ENCODE assay signal across 16 cellular contexts in genomic region chr2:20624884-20625485, GRCh38. TPM values are rescaled to one million over a fixed set of nuclear protein-coding genes. Genes with fewer than 3 reads are reported as not detected.
DNase-seq lines count a peak whose midpoint lies in the region; ATAC-seq and TF ChIP-seq lines count a peak whose summit lies in the region.
"Had no signal": no experiment of that assay in that cellular context is flagged by ENCODE, and none has a peak within 500 bp of the region (broad histone marks: within the 10 kb centered on the region; RNA-seq: fewer than 3 reads in every experiment).

No MANE protein-coding gene starts in this region.

- peak overlapping the region; percentile 14 for H4K8ac ChIP-seq in trophoblast cell (ENCODE audit: low read depth, low read length)

- H3K27me3 ChIP-seq in SK-N-SH (ENCODE audit: insufficient read depth) (no peaks in the 10 kb centered on the region), right cardiac atrium (ENCODE audit: control insufficient read depth, insufficient read depth) (no peaks in the 10 kb centered on the region), trophoblast cell (ENCODE audit: insufficient read depth, low read length) (no peaks in the 10 kb centered on the region), vagina (no peaks in the 10 kb centered on the region), MG63 (no peaks in the 10 kb centered on the region)
- H3K27me3 ChIP-seq: neural progenitor cell had no signal

- peak overlapping the region; percentile 48 for H4K91ac ChIP-seq in trophoblast cell (ENCODE audit: low read depth, low read length)

- H3K4me2 ChIP-seq in SK-N-SH = no peak overlapping the region
- H3K4me2 ChIP-seq in trophoblast cell (ENCODE audit: low read length) = no peak overlapping the region
- H3K4me2 ChIP-seq: neural progenitor cell had no signal

- H3K23ac ChIP-seq in trophoblast cell (ENCODE audit: low read length) = no peak overlapping the region

- POLR2A ChIA-PET in SK-N-SH (lab: Yijun Ruan, JAX) = interaction anchor here (1.1 to 3.3 kb wide), 4 partner anchors 38 to 178 kb away, joined by 3 to 15 read pairs (median 4); partner anchors contain the start of gene RHOB

- peak; percentile 65 for DNase-seq in SK-N-SH
- peak in 1 of 3 donors; percentile 48 for DNase-seq in right cardiac atrium
- no peak for DNase-seq in trophoblast cell
- no peak for DNase-seq in vagina (ENCODE audit: extremely low spot score in 2 of 2)
- DNase-seq in MG63 = no peak
- no peak for DNase-seq in SHP77 treated with DMSO at 0.1 percent for 48 hours (lab: John Stamatoyannopoulos, UW)
- no peak for DNase-seq in activated CD4-positive, CD25-positive, alpha-beta regulatory T cell treated with anti-CD3 and anti-CD28 coated beads, Interleukin-2, amount 50 U/mL, for 72 hours
- DNase-seq: activated naive CD8-positive, alpha-beta T cell treated with anti-CD3 and anti-CD28 coated beads, Interleukin-2, amount 50 U/mL, for 24 hours; CD4-positive, alpha-beta T cell; cerebellar nuclear complex; stimulated activated CD4-positive, alpha-beta T cell treated with anti-CD3 and anti-CD28 coated beads, Interleukin-12 subunit alpha, Interleukin-12 subunit beta, amount 100 ng/mL, for 4 hours had no signal

- H2BK120ac ChIP-seq in trophoblast cell (ENCODE audit: insufficient read depth, low read length, poor library complexity) = peak overlapping the region; percentile 37

- TF ChIP-seq CTCF in SK-N-SH (IDR thresholded peaks at IDR 0.05) (no peak), vagina (IDR thresholded peaks at IDR 0.05) (no peak)

- no peak overlapping the region for H2BK5ac ChIP-seq in trophoblast cell (ENCODE audit: low read depth, low read length, poor library complexity)

- H3K4me3 ChIP-seq in SK-N-SH (ENCODE audit: low read depth in 2 of 2, low read length in 1 of 2) (no peak overlapping the region), right cardiac atrium (ENCODE audit: low read length) (no peak overlapping the region), trophoblast cell (ENCODE audit: low read depth, low read length) (no peak overlapping the region), vagina (no peak overlapping the region), MG63 (no peak overlapping the region)
- H3K4me3 ChIP-seq: neural progenitor cell had no signal

- peak overlapping the region; percentile 27 for H2AK5ac ChIP-seq in trophoblast cell (ENCODE audit: low read length)

- intact Hi-C loops in right cardiac atrium (cut with DNase I) (loop anchor here in 1 of 4 donors (10.0 kb wide), 2 partner anchors 50 to 110 kb away; no protein-coding TSS in a partner anchor), vagina (cut with DNase I) (no loop called here)

- H3K9ac ChIP-seq in SK-N-SH = no peak overlapping the region
- no peak overlapping the region for H3K9ac ChIP-seq in trophoblast cell (ENCODE audit: low read length)
- H3K9ac ChIP-seq: neural progenitor cell had no signal

- H3K9me3 ChIP-seq in SK-N-SH (no peaks in the 10 kb centered on the region), right cardiac atrium (ENCODE audit: control insufficient read depth, low read length) (no peaks in the 10 kb centered on the region), trophoblast cell (ENCODE audit: insufficient read depth, low read depth, low read length) (no peaks in the 10 kb centered on the region), vagina (no peaks in the 10 kb centered on the region), MG63 (no peaks in the 10 kb centered on the region)

- no peaks in the 10 kb centered on the region for H4K20me1 ChIP-seq in SK-N-SH (ENCODE audit: insufficient read depth)

- no peaks in the 10 kb centered on the region for H3K79me2 ChIP-seq in SK-N-SH (ENCODE audit: insufficient read depth)
- no peaks in the 10 kb centered on the region for H3K79me2 ChIP-seq in trophoblast cell (ENCODE audit: control insufficient read depth, insufficient read depth, low read length, poor library complexity)

- peak overlapping the region; percentile 16 for H3K18ac ChIP-seq in trophoblast cell (ENCODE audit: low read length)

- CTCF ChIA-PET in SK-N-SH (lab: Yijun Ruan, JAX) = interaction anchor here (0.7 to 4.8 kb wide), 13 partner anchors 10 to 328 kb away, joined by 3 to 33 read pairs (median 5); partner anchors contain the start of genes HS1BP3 and RHOB

- H3K4ac ChIP-seq in trophoblast cell (ENCODE audit: low read depth, low read length) = no peak overlapping the region

- H2AFZ ChIP-seq in SK-N-SH (ENCODE audit: low read depth) = no peak overlapping the region
- peak overlapping the region; percentile 10 for H2AFZ ChIP-seq in trophoblast cell (ENCODE audit: insufficient read depth, low read length, poor library complexity)
- H2AFZ ChIP-seq: neural progenitor cell had no signal

- H3K9me2 ChIP-seq in SK-N-SH = no peaks in the 10 kb centered on the region

- H4K12ac ChIP-seq in trophoblast cell (ENCODE audit: low read depth, low read length) = no peak overlapping the region

- TF ChIP-seq RAD21 in SK-N-SH (IDR thresholded peaks at IDR 0.05; ENCODE audit: low read length) = no peak

- H3F3A ChIP-seq in SK-N-SH (replicated peaks; ENCODE audit: insufficient read depth) = no peaks in the 10 kb centered on the region

- H3K36me3 ChIP-seq in SK-N-SH (replicated peaks in 1 of 2; ENCODE audit: control insufficient read depth in 1 of 2, insufficient read depth in 2 of 2, low read length in 1 of 2) (peaks cover 0 to 35% of the 10 kb centered on the region in 2 experiments), trophoblast cell (ENCODE audit: control insufficient read depth in 1 of 2, insufficient read depth in 2 of 2, low read length in 2 of 2) (peaks cover 16 to 25% of the 10 kb centered on the region in 2 experiments), vagina (peaks cover 0 to 30% of the 10 kb centered on the region in 2 donors), MG63 (no peaks in the 10 kb centered on the region)
- H3K36me3 ChIP-seq: neural progenitor cell had no signal

- TF ChIP-seq POLR2A in vagina (IDR thresholded peaks at IDR 0.05) = no peak

- H3K4me1 ChIP-seq in SK-N-SH (ENCODE audit: control insufficient read depth in 1 of 2, insufficient read depth in 2 of 2, low read depth in 1 of 2, low read length in 1 of 2) (peaks cover 0 to 37% of the 10 kb centered on the region in 2 experiments; a peak in 1 of 4 replicates), right cardiac atrium (ENCODE audit: control insufficient read depth, insufficient read depth, low read length) (peaks cover 17% of the 10 kb centered on the region), trophoblast cell (ENCODE audit: control insufficient read depth in 1 of 2, insufficient read depth in 2 of 2, low read length in 2 of 2) (peaks cover 30 to 33% of the 10 kb centered on the region in 2 experiments), vagina (peaks cover 23% of the 10 kb centered on the region)

- H2BK12ac ChIP-seq in trophoblast cell (ENCODE audit: low read length) = peak overlapping the region; percentile 55

- TF ChIP-seq EP300 in SK-N-SH (IDR thresholded peaks at IDR 0.05; ENCODE audit: borderline replicate concordance in 1 of 2, low read depth in 1 of 2, low read length in 1 of 2) = no peak

- H3K27ac ChIP-seq in SK-N-SH (ENCODE audit: low read depth in 2 of 2, low read length in 1 of 2) (peak overlapping the region in 1 of 2 experiments; percentile 43; a peak in 1 of 4 replicates), right cardiac atrium (ENCODE audit: low read length) (peak overlapping the region; percentile 79), trophoblast cell (ENCODE audit: low read depth, low read length) (no peak overlapping the region), vagina (peak overlapping the region; percentile 52)
- H3K27ac ChIP-seq: 22Rv1, epithelial cell of prostate, neural progenitor cell had no signal

- 92% methylated on average over 11 of the region's 11 CpGs for WGBS in SK-N-SH (ENCODE audit: low lambda C conversion rate)
- WGBS in right cardiac atrium = 80% methylated on average over 11 of the region's 11 CpGs
- no CpG with 5 or more reads among the region's 11 CpGs for WGBS in trophoblast cell (ENCODE audit: extremely low coverage, insufficient coverage, insufficient read length)

- H3K79me1 ChIP-seq in trophoblast cell (ENCODE audit: low read length) = peaks cover 21% of the 10 kb centered on the region

- peak overlapping the region; percentile 49 for H3K14ac ChIP-seq in trophoblast cell (ENCODE audit: low read length)

- ATAC-seq in SK-N-SH treated with all-trans-retinoic acid at 6 μM for 48 hours = no peak
- no peak for ATAC-seq in right cardiac atrium
- ATAC-seq: activated naive CD8-positive, alpha-beta T cell treated with anti-CD3 and anti-CD28 coated beads, Interleukin-2, amount 50 U/mL, for 24 hours had no signal

TF ChIP-seq in SK-N-SH, 30 proteins besides CTCF, POLR2A, EP300 and RAD21 (continues in another document):
- TF ChIP-seq GATA2 (CRISPR knock-in tag; IDR thresholded peaks at IDR 0.05) = no peak
- TF ChIP-seq NRF1 (IDR thresholded peaks at IDR 0.05; ENCODE audit: low read depth, low read length) = no peak
- TF ChIP-seq POLR2AphosphoS5 (IDR thresholded peaks at IDR 0.05; ENCODE audit: low read depth, low read length) = no peak
- TF ChIP-seq JUND (IDR thresholded peaks at IDR 0.05) = no peak

TF ChIP-seq in SK-N-SH treated with all-trans-retinoic acid at 6 μM for 48 hours, 23 proteins besides CTCF, POLR2A, EP300 and RAD21 (continues in another document):
- TF ChIP-seq ZNF565 (CRISPR knock-in tag; conservative IDR thresholded peaks at IDR 0.05; ENCODE audit: low read depth) = no peak
- no peak for TF ChIP-seq ZNF8 (CRISPR knock-in tag; IDR thresholded peaks at IDR 0.05)
- TF ChIP-seq ISL1 (CRISPR knock-in tag; IDR thresholded peaks at IDR 0.05) = no peak
- no peak for TF ChIP-seq ZNF70 (CRISPR knock-in tag; IDR thresholded peaks at IDR 0.05)

RNA-seq across cellular contexts. Expression of gene HS1BP3, which starts 25.9 kb away (rescaled TPM):
- polyA plus RNA-seq in SK-N-SH (2012; rRNA removed) (18.7 and 20.1 TPM in 2 replicates), right cardiac atrium (29.8 TPM)
- polyA plus RNA-seq in SK-N-SH (2012; cell fraction: cytosol; rRNA removed) = 9.8 and 14.2 TPM in 2 replicates
- 47.9 and 49.4 TPM in 2 replicates for polyA plus RNA-seq in SK-N-SH (2012; cell fraction: nucleus; rRNA removed)
- total RNA-seq in right cardiac atrium (10 to 100 TPM; 21.8 to 26.4 (median 25.3) TPM), vagina (23.1 TPM)
- polyA plus RNA-seq in trophoblast cell (2013) = 17.5 and 18.2 TPM in 2 replicates
- 10.9 and 28.0 TPM in 2 replicates for total RNA-seq in MG63 (2014; rRNA removed; shearing (Covaris generic); ENCODE audit: low replicate concordance)

RNA-seq across cellular contexts. Expression of gene GDF7, which starts 42.0 kb away (rescaled TPM):
- polyA plus RNA-seq in SK-N-SH (2012; rRNA removed) (0.02 and 0.03 TPM in 2 replicates), right cardiac atrium (0.25 TPM)
- polyA plus RNA-seq in SK-N-SH (2012; cell fraction: cytosol; rRNA removed) = 0.04 TPM in 2 replicates
- 0.19 TPM in 2 replicates for polyA plus RNA-seq in SK-N-SH (2012; cell fraction: nucleus; rRNA removed)
- total RNA-seq in right cardiac atrium (under 1 TPM; 0.26 to 0.79 (median 0.60) TPM), vagina (9.3 TPM)
- 0.14 and 0.17 TPM in 2 replicates for polyA plus RNA-seq in trophoblast cell (2013)
- total RNA-seq in MG63 (2014; rRNA removed; shearing (Covaris generic); ENCODE audit: low replicate concordance) = not detected in 2 replicates
- total RNA-seq: LHCN-M2 had no signal
